Comparison of ENCODE assay signal across 22 cellular contexts in the genomic region with DNA sequence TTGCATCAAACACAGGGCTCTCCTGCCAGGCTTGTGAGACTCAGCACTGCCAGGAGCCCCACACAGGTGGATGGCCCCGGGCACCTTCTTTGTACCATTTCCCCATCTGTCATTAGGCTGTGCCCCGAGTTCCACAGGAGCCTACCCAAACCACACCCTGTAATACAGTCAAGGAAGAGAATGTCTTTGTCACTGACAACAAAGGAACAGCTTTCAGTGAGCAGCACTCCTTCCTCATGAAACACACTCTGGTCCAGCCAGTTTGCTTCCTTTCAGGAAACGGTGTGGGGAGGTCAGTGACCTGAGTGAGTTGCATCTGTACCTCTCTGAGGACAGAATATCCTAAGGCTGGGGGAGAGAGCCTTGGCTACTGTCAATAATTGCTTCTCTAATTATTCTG. TPM values are rescaled to one million over a fixed set of nuclear protein-coding genes. Genes with fewer than 3 reads are reported as not detected.
A peak's percentile ranks its signal among the peaks of the same experiment; 100 is the strongest.
DNase-seq lines count a peak whose midpoint lies in the region; ATAC-seq, FAIRE-seq and TF ChIP-seq lines count a peak whose summit lies in the region.
"Had no signal": no experiment of that assay in that cellular context is flagged by ENCODE, and none has a peak within 500 bp of the region (broad histone marks: within the 10 kb centered on the region; RNA-seq: fewer than 3 reads in every experiment).

No MANE protein-coding gene starts in this region.

- H3K9ac ChIP-seq in HepG2 (ENCODE audit: insufficient read depth, low read depth, low read length) = no peak overlapping the region

- TF ChIP-seq RAD21 in HepG2 (CRISPR knock-in tag; IDR thresholded peaks at IDR 0.05) = no peak

- H3K4me1 ChIP-seq in right lobe of liver = peaks cover 0 to 7% (median 0%) of the 10 kb centered on the region in 4 donors
- no peaks in the 10 kb centered on the region for H3K4me1 ChIP-seq in HepG2 (ENCODE audit: insufficient read depth, low read length)

- ATAC-seq in right lobe of liver (peak; percentile 18 to 80 (median 43)), HepG2 (no peak), left colon (peak; percentile 75), HG03469 (IDR thresholded peaks at IDR 0.05; ENCODE audit: unreplicated experiment) (no peak), GM19467 (IDR thresholded peaks at IDR 0.05; ENCODE audit: unreplicated experiment) (no peak)
- ATAC-seq: activated T-cell treated with anti-CD3 and anti-CD28 coated beads, Interleukin-2, amount 50 U/mL, for 72 hours; left lung; stimulated activated effector memory CD8-positive, alpha-beta T cell treated with anti-CD3 and anti-CD28 coated beads, Interleukin-12 subunit alpha, Interleukin-12 subunit beta, amount 100 ng/mL, for 72 hours had no signal

- H3K36me3 ChIP-seq in right lobe of liver = no peaks in the 10 kb centered on the region
- H3K36me3 ChIP-seq in HepG2 (replicated peaks in 1 of 2; ENCODE audit: control insufficient read depth in 1 of 2, insufficient read depth in 2 of 2, low read length in 2 of 2) = no peaks in the 10 kb centered on the region
- no peaks in the 10 kb centered on the region for H3K36me3 ChIP-seq in bronchial epithelial cell (ENCODE audit: control insufficient read depth, insufficient read depth, low read length)
- H3K36me3 ChIP-seq: left lung, SJSA1, suprapubic skin had no signal

- in situ Hi-C loops in HepG2 (cut with HindIII; ENCODE audit: extremely low pct_ligation_motif_present, low pct_unique_long_range_greater_than_20kb) = no loop called here

- intact Hi-C loops in right lobe of liver (cut with DNase I) = no loop called here
- intact Hi-C loops in HepG2 (cut with micrococcal nuclease; ENCODE audit: unreplicated experiment) = no loop called here
- intact Hi-C loops in left colon (cut with DNase I, micrococcal nuclease) = no loop called here

- no peaks in the 10 kb centered on the region for H4K20me1 ChIP-seq in HepG2 (ENCODE audit: insufficient read depth, low read length)

- no peak for TF ChIP-seq CTCF in right lobe of liver (IDR thresholded peaks at IDR 0.05)
- no peak for TF ChIP-seq CTCF in HepG2 (CRISPR knock-in tag; IDR thresholded peaks at IDR 0.05)
- no peak for TF ChIP-seq CTCF in bronchial epithelial cell (IDR thresholded peaks at IDR 0.05; ENCODE audit: insufficient read depth, low read length, severe bottlenecking)

- H3K4me3 ChIP-seq in right lobe of liver (no peak overlapping the region), HepG2 (replicated peaks in 1 of 3; ENCODE audit: insufficient read depth in 1 of 3, low read depth in 2 of 3, low read length in 3 of 3) (no peak overlapping the region), bronchial epithelial cell (ENCODE audit: low read depth, low read length) (no peak overlapping the region)
- H3K4me3 ChIP-seq: left lung, SJSA1, suprapubic skin had no signal

- H3K27me3 ChIP-seq in right lobe of liver = no peaks in the 10 kb centered on the region
- H3K27me3 ChIP-seq in HepG2 (ENCODE audit: control insufficient read depth in 1 of 2, insufficient read depth in 2 of 2, low read length in 2 of 2) = peaks cover 0 to 4% of the 10 kb centered on the region in 2 experiments; a peak in 1 of 5 replicates
- no peaks in the 10 kb centered on the region for H3K27me3 ChIP-seq in bronchial epithelial cell (ENCODE audit: control insufficient read depth, insufficient read depth, low read length)
- H3K27me3 ChIP-seq: left lung, SJSA1, suprapubic skin had no signal

- CTCF ChIA-PET in HepG2 (lab: Yijun Ruan, JAX; ENCODE audit: low intra/inter-chr PET ratio, low total read pairs) = no interaction called here

- FAIRE-seq in HepG2 (lab: Jason Lieb, UNC) = no peak
- peak; percentile 40 for FAIRE-seq in bronchial epithelial cell (lab: Jason Lieb, UNC)

- 35% methylated on average over 3 of the region's 3 CpGs for WGBS in right lobe of liver (ENCODE audit: insufficient coverage, low coverage, low lambda C conversion rate, missing lambda C conversion rate)
- WGBS in HepG2 (ENCODE audit: low lambda C conversion rate) = 14% methylated on average over 3 of the region's 3 CpGs

- TF ChIP-seq POLR2A in right lobe of liver (IDR thresholded peaks at IDR 0.05) = no peak
- no peak for TF ChIP-seq POLR2A in HepG2 (IDR thresholded peaks at IDR 0.05; ENCODE audit: insufficient read depth in 1 of 2, low read depth in 2 of 2, low read length in 2 of 2)

- H3K27ac ChIP-seq in right lobe of liver (no peak overlapping the region), HepG2 (ENCODE audit: extremely low read length, insufficient read depth, low read length) (no peak overlapping the region)
- H3K27ac ChIP-seq: C4-2B, left lung, SJSA1, suprapubic skin had no signal

- TF ChIP-seq EP300 in HepG2 (IDR thresholded peaks at IDR 0.05; ENCODE audit: low read depth in 2 of 2, low read length in 2 of 2) (no peak), HepG2 (CRISPR knock-in tag; IDR thresholded peaks at IDR 0.05; ENCODE audit: borderline replicate concordance) (no peak)

- BruUV-seq in HepG2 (replicated peaks; lab: Mats Ljungman, UMichigan) = no TSS peak

- DNase-seq in right lobe of liver (no peak), HepG2 (ENCODE audit: low spot score) (no peak), bronchial epithelial cell (ENCODE audit: low read depth) (peak; percentile 33), left colon (peak; percentile 12 to 27), glomerular visceral epithelial cell (ENCODE audit: extremely low spot score) (no peak), NOMO-1 treated with dmso at 0.1 percent for 144 hours (lab: John Stamatoyannopoulos, UW; ENCODE audit: unreplicated experiment) (no peak)
- DNase-seq: activated CD4-positive, alpha-beta T cell treated with anti-CD3 and anti-CD28 coated beads, Interleukin-2, amount 10 ng/mL, durations not matched to agents 24 days and 14 days; activated naive CD4-positive, alpha-beta T cell treated with anti-CD3 and anti-CD28 coated beads, Interleukin-2, amount 10 ng/mL, durations not matched to agents 7 days and 5 days; activated T-cell treated with anti-CD3 and anti-CD28 coated beads, Interleukin-2, amount 50 U/mL, for 72 hours; KBM-7; left lung; NCI-H1930; NCI-H345; stimulated activated CD4-positive, alpha-beta T cell treated with anti-CD3 and anti-CD28 coated beads, Interleukin-1b, Interleukin-23, amount 100 ng/mL, for 48 hours had no signal

- H3K79me2 ChIP-seq in HepG2 (ENCODE audit: insufficient read depth, low read length) = no peaks in the 10 kb centered on the region

- H2AFZ ChIP-seq in HepG2 (ENCODE audit: low read length) = no peak overlapping the region

- POLR2A ChIA-PET in HepG2 (lab: Yijun Ruan, JAX) = no interaction called here

- H3K4me2 ChIP-seq in HepG2 (ENCODE audit: low read depth, low read length) = no peak overlapping the region

- H3K9me3 ChIP-seq in right lobe of liver (no peaks in the 10 kb centered on the region), HepG2 (ENCODE audit: low read length) (no peaks in the 10 kb centered on the region)
- H3K9me3 ChIP-seq: left lung, SJSA1, suprapubic skin had no signal

TF ChIP-seq in HepG2, 621 proteins besides CTCF, POLR2A, EP300 and RAD21:
- no peak for TF ChIP-seq HDAC1 (CRISPR knock-in tag; IDR thresholded peaks at IDR 0.05)
- no peak for TF ChIP-seq ZNF430 (CRISPR knock-in tag; IDR thresholded peaks at IDR 0.05)
- TF ChIP-seq LCORL (IDR thresholded peaks at IDR 0.05) = no peak
- no peak for TF ChIP-seq LCORL (CRISPR knock-in tag; IDR thresholded peaks at IDR 0.05)
- no peak for TF ChIP-seq TMF1 (CRISPR knock-in tag; IDR thresholded peaks at IDR 0.05; ENCODE audit: low read depth)

RNA-seq across cellular contexts. Expression of gene LNX1, which starts 53.7 kb away (rescaled TPM):
- total RNA-seq in right lobe of liver (1 to 10 TPM; 1.3 to 6.0 (median 3.9) TPM), HepG2 (2016; rRNA removed; fragmentation: Illumina TruSeq; extraction: Trizol) (0.49 and 0.62 TPM in 2 replicates), bronchial epithelial cell (1.6 and 3.2 TPM in 2 replicates), left colon (10 to 100 TPM; 17.5 to 18.4 TPM)
- 0.26 and 0.51 TPM in 2 replicates for total RNA-seq in HepG2 (2016; cell fraction: cytosol; rRNA removed; fragmentation: Illumina TruSeq; extraction: Trizol; ENCODE audit: low read depth)
- total RNA-seq in HepG2 (2016; cell fraction: insoluble cytoplasmic fraction; rRNA removed; fragmentation: Illumina TruSeq; extraction: Trizol) = 0.17 and 0.40 TPM in 2 replicates
- total RNA-seq in HepG2 (2016; cell fraction: membrane; rRNA removed; fragmentation: Illumina TruSeq; extraction: Trizol) = 0.34 and 0.37 TPM in 2 replicates
- total RNA-seq in HepG2 (2016; cell fraction: nucleus; rRNA removed; fragmentation: Illumina TruSeq; extraction: Trizol) = 0.22 and 1.1 TPM in 2 replicates
- 0.20 and 0.49 TPM in 2 replicates for polyA plus RNA-seq in HepG2 (2011; rRNA removed)
- polyA plus RNA-seq in HepG2 (2011; cell fraction: cytosol; rRNA removed) = 0.27 TPM in 2 replicates
- 0.53 and 0.57 TPM in 2 replicates for polyA plus RNA-seq in HepG2 (2011; cell fraction: nucleus; rRNA removed)
- polyA plus RNA-seq in HepG2 (2012) = 0.29 and 0.35 TPM in 2 replicates
- 0.08 and 0.15 TPM in 2 replicates for polyA plus RNA-seq in HepG2 (2016; cell fraction: cytosol; fragmentation: Illumina TruSeq; extraction: Trizol; ENCODE audit: low read depth)
- 0.44 and 0.47 TPM in 2 replicates for polyA plus RNA-seq in HepG2 (2016; cell fraction: insoluble cytoplasmic fraction; fragmentation: Illumina TruSeq; extraction: Trizol; ENCODE audit: low read depth)
- 0.25 and 0.34 TPM in 2 replicates for polyA plus RNA-seq in HepG2 (2016; cell fraction: membrane; fragmentation: Illumina TruSeq; extraction: Trizol; ENCODE audit: low read depth)
- 0.26 and 0.32 TPM in 2 replicates for polyA plus RNA-seq in HepG2 (2016; cell fraction: nucleus; fragmentation: Illumina TruSeq; extraction: Trizol; ENCODE audit: insufficient read depth, low read depth)
- 0.16 TPM in 1 of 2 replicates, not detected in the other for polyA minus RNA-seq in HepG2 (2011; rRNA and poly(A)+ RNA removed; ENCODE audit: low replicate concordance)
- polyA minus RNA-seq in HepG2 (2011; cell fraction: cytosol; rRNA and poly(A)+ RNA removed) = 0.20 TPM in 1 of 2 replicates, not detected in the other
- polyA minus RNA-seq in HepG2 (2011; cell fraction: nucleus; rRNA and poly(A)+ RNA removed) = 1.2 and 1.5 TPM in 2 replicates
- total RNA-seq: activated CD4-positive, alpha-beta T cell treated with anti-CD3 and anti-CD28 coated beads, Interleukin-2, amount 10 ng/mL, durations not matched to agents 24 days and 14 days; neural crest cell; SJSA1; T-helper 1 cell treated with Interleukin-12 subunit alpha and Interleukin-12 subunit beta and Interleukin-4 antibody, amounts not matched to agents 30 ng/mL and 1 ng/mL, for 36 hours had no signal

Comparison
In these comparisons a context has a peak if more than half of its experiments do, and no peak if none do; other contexts are left out.
1. ATAC-seq: peak in right lobe of liver (4 of 4) and left colon (single experiment); none in HepG2 (single experiment), HG03469 (single experiment) and GM19467 (single experiment).
2. DNase-seq: peak in bronchial epithelial cell (single experiment) and left colon (2 of 2); none in right lobe of liver (0 of 3), HepG2 (single experiment), glomerular visceral epithelial cell (single experiment) and NOMO-1 treated with dmso at 0.1 percent for 144 hours (single experiment).